ENCODE assay signal across 8 cellular contexts in the genomic region with DNA sequence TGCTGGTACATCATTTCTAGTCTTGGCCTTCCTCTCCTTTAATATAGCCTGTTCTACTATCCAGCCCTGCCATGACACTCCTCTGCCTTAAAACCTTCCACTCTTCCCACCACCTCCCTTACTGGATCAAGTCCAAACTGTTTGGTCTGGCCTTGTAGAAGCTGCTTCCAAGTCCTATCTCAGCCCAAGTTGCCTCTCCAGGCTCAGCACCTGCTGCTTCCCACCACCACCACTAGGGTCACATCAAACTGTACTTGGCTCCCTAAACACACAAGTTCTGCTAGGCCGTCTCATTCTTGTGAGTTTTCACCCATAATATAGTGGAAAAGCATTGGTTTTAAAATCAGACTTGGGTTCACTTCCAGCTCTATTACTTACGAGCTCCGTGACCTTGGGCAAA. TPM values are rescaled to one million over a fixed set of nuclear protein-coding genes. Genes with fewer than 3 reads are reported as not detected.
DNase-seq lines count a peak whose midpoint lies in the region; ATAC-seq and TF ChIP-seq lines count a peak whose summit lies in the region.

No MANE protein-coding gene starts in this region.

- no peak for TF ChIP-seq POLR2A in esophagus muscularis mucosa (IDR thresholded peaks at IDR 0.05; ENCODE audit: low read depth)

- intact Hi-C loops in CD14-positive monocyte (cut with micrococcal nuclease): loop anchor here (5.0 kb wide), 2 partner anchors 61 to 66 kb away; a partner anchor contains a TSS
- intact Hi-C loops in esophagus muscularis mucosa (cut with DNase I): loop anchor here (2.0 kb wide), 1 partner anchor 65 kb away; a partner anchor contains a TSS

- no peaks in the 10 kb centered on the region for H3K9me3 ChIP-seq in esophagus muscularis mucosa

- peaks cover 31 to 53% (median 42%) of the 10 kb centered on the region in 4 donors for H3K4me1 ChIP-seq in esophagus muscularis mucosa

- DNase-seq in CD14-positive monocyte (ENCODE audit: low spot score) (no peak), NCI-H146 (lab: John Stamatoyannopoulos, UW) (peak; percentile 2), esophagus muscularis mucosa (ENCODE audit: extremely low spot score) (no peak), renal cortical epithelial cell (ENCODE audit: low read depth) (peak; percentile 55)
- peak; percentile 14 for DNase-seq in activated CD4-positive, alpha-beta T cell treated with anti-CD3 and anti-CD28 coated beads, Interleukin-2, amount 50 U/mL, for 1 hour

- no peak for TF ChIP-seq EP300 in esophagus muscularis mucosa (IDR thresholded peaks at IDR 0.05)

- H3K4me3 Mint-ChIP-seq in CD14-positive monocyte: no peak overlapping the region

- peak; percentile 45 for ATAC-seq in GM19372 (IDR thresholded peaks at IDR 0.05; ENCODE audit: low read depth, unreplicated experiment)
- no peak for ATAC-seq in HG02678 (IDR thresholded peaks at IDR 0.05; ENCODE audit: unreplicated experiment)
- ATAC-seq in GM21529 (IDR thresholded peaks at IDR 0.05; ENCODE audit: unreplicated experiment): no peak

- WGBS in esophagus muscularis mucosa: 69% methylated on average over 3 of the region's 3 CpGs

- no peaks in the 10 kb centered on the region for H3K27me3 ChIP-seq in esophagus muscularis mucosa

- H3K4me1 Mint-ChIP-seq in CD14-positive monocyte: peaks cover 33% of the 10 kb centered on the region

- H3K9me3 Mint-ChIP-seq in CD14-positive monocyte: peaks cover 3 to 7% (median 4%) of the 10 kb centered on the region in 7 donors

- H3K36me3 ChIP-seq in esophagus muscularis mucosa: no peaks in the 10 kb centered on the region

- TF ChIP-seq CTCF in CD14-positive monocyte (IDR thresholded peaks at IDR 0.05): peak; percentile 66
- TF ChIP-seq CTCF in esophagus muscularis mucosa (IDR thresholded peaks at IDR 0.05): peak in 1 of 3 experiments; percentile 53

- no peaks in the 10 kb centered on the region for H3K36me3 Mint-ChIP-seq in CD14-positive monocyte

- no peak overlapping the region for H3K27ac ChIP-seq in esophagus muscularis mucosa (replicated peaks in 1 of 4)

- peak overlapping the region in 3 of 4 donors; percentile 81 to 97 (median 93) for H3K4me3 ChIP-seq in esophagus muscularis mucosa

- peak overlapping the region in 2 of 7 donors; percentile 1 to 31 for H3K27ac Mint-ChIP-seq in CD14-positive monocyte

- H3K27me3 Mint-ChIP-seq in CD14-positive monocyte (ENCODE audit: low read depth in 3 of 3): peaks cover 4 to 8% (median 7%) of the 10 kb centered on the region in 3 donors

RNA-seq across cellular contexts. Expression of a gene that starts 1.4 kb away (rescaled TPM):
- 10 to 100 TPM; 63.5 to 71.2 TPM for polyA plus RNA-seq in CD14-positive monocyte
- 10 to 100 TPM; 55.7 to 83.3 (median 76.1) TPM for total RNA-seq in esophagus muscularis mucosa
- 21.5 and 35.4 TPM in 2 replicates for total RNA-seq in renal cortical epithelial cell

RNA-seq across cellular contexts. Expression of a gene that starts 1.5 kb away (rescaled TPM):
- not detected for polyA plus RNA-seq in CD14-positive monocyte
- 1 to 10 TPM in 2 of 4 donors, not detected in 2; 3.9 to 5.8 TPM for total RNA-seq in esophagus muscularis mucosa
- total RNA-seq in renal cortical epithelial cell: 0.85 TPM in 1 of 2 replicates, not detected in the other

Comparison
In these comparisons a context has a peak if more than half of its experiments do, and no peak if none do; other contexts are left out.
1. DNase-seq: peak in NCI-H146 (single experiment), activated CD4-positive, alpha-beta T cell treated with anti-CD3 and anti-CD28 coated beads, Interleukin-2, amount 50 U/mL, for 1 hour (single experiment) and renal cortical epithelial cell (single experiment); none in CD14-positive monocyte (single experiment) and esophagus muscularis mucosa (single experiment).